Comparison of ENCODE assay signal across 2 cellular contexts in the genomic region with DNA sequence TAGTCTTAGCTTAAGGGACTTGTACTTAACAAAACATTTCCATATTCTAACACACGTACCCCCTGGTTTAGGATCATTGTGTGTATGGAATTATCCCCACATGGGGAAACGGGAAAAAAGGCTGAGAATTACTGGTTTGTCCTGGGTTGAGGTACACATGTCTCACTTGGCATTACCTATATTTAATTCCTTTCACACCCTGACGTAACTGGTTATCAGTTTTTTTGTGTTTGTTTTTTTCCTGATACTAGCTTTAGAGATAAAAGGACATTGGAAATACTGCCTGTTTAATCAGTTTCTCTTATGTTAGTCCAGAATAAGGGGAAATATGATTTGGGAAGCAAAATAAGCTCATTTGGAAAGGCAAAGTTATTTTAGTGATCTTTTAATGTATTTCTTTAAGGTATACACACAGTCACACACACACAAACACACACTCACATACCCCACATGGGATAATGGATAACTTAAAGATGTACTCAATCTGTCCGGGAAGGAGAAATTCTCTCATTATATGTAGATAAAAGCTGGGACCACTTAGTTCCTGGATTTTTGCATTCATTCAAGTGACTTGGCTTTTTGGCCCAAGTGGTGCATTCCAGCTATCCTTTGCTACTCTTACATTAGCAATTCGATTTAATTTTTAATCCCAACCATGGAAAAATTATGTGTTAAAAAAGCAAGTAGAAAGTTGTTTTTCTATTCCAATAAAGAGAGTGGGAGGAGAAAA.
A peak's percentile ranks its signal among the peaks of the same experiment; 100 is the strongest.
TF ChIP-seq lines count a peak whose summit lies in the region.

No MANE protein-coding gene starts in this region.

TF ChIP-seq in liver, 16 proteins besides CTCF, POLR2A, EP300 and RAD21:
- TF ChIP-seq FOXA1 (IDR thresholded peaks at IDR 0.05) (no peak), HNF4A (conservative IDR thresholded peaks at IDR 0.05) (peak in 1 of 2 donors; percentile 39), JUND (IDR thresholded peaks at IDR 0.05) (peak in 1 of 2 donors; percentile 42), YY1 (IDR thresholded peaks at IDR 0.05) (peak; percentile 10), FOXA2 (IDR thresholded peaks at IDR 0.05) (peak; percentile 26), RXRA (IDR thresholded peaks at IDR 0.05) (peak in 1 of 2 donors; percentile 55)
- TF ChIP-seq, protein P1, sequence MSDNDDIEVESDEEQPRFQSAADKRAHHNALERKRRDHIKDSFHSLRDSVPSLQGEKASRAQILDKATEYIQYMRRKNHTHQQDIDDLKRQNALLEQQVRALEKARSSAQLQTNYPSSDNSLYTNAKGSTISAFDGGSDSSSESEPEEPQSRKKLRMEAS (IDR thresholded peaks at IDR 0.05): peak; percentile 36
- TF ChIP-seq, protein P2, sequence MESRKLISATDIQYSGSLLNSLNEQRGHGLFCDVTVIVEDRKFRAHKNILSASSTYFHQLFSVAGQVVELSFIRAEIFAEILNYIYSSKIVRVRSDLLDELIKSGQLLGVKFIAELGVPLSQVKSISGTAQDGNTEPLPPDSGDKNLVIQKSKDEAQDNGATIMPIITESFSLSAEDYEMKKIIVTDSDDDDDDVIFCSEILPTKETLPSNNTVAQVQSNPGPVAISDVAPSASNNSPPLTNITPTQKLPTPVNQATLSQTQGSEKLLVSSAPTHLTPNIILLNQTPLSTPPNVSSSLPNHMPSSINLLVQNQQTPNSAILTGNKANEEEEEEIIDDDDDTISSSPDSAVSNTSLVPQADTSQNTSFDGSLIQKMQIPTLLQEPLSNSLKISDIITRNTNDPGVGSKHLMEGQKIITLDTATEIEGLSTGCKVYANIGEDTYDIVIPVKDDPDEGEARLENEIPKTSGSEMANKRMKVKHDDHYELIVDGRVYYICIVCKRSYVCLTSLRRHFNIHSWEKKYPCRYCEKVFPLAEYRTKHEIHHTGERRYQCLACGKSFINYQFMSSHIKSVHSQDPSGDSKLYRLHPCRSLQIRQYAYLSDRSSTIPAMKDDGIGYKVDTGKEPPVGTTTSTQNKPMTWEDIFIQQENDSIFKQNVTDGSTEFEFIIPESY (IDR thresholded peaks at IDR 0.05): no peak
- TF ChIP-seq, protein P3, sequence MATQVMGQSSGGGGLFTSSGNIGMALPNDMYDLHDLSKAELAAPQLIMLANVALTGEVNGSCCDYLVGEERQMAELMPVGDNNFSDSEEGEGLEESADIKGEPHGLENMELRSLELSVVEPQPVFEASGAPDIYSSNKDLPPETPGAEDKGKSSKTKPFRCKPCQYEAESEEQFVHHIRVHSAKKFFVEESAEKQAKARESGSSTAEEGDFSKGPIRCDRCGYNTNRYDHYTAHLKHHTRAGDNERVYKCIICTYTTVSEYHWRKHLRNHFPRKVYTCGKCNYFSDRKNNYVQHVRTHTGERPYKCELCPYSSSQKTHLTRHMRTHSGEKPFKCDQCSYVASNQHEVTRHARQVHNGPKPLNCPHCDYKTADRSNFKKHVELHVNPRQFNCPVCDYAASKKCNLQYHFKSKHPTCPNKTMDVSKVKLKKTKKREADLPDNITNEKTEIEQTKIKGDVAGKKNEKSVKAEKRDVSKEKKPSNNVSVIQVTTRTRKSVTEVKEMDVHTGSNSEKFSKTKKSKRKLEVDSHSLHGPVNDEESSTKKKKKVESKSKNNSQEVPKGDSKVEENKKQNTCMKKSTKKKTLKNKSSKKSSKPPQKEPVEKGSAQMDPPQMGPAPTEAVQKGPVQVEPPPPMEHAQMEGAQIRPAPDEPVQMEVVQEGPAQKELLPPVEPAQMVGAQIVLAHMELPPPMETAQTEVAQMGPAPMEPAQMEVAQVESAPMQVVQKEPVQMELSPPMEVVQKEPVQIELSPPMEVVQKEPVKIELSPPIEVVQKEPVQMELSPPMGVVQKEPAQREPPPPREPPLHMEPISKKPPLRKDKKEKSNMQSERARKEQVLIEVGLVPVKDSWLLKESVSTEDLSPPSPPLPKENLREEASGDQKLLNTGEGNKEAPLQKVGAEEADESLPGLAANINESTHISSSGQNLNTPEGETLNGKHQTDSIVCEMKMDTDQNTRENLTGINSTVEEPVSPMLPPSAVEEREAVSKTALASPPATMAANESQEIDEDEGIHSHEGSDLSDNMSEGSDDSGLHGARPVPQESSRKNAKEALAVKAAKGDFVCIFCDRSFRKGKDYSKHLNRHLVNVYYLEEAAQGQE (IDR thresholded peaks at IDR 0.05): peak; percentile 18

TF ChIP-seq in HepG2, 621 proteins besides CTCF, POLR2A, EP300 and RAD21:
- TF ChIP-seq IKZF1 (IDR thresholded peaks at IDR 0.05) (no peak), CHD2 (IDR thresholded peaks at IDR 0.05; ENCODE audit: low read depth, low read length) (no peak)
TF ChIP-seq in HepG2: peak in this region for 0.
